Comparison of ENCODE assay signal across 32 cellular contexts in the genomic region with DNA sequence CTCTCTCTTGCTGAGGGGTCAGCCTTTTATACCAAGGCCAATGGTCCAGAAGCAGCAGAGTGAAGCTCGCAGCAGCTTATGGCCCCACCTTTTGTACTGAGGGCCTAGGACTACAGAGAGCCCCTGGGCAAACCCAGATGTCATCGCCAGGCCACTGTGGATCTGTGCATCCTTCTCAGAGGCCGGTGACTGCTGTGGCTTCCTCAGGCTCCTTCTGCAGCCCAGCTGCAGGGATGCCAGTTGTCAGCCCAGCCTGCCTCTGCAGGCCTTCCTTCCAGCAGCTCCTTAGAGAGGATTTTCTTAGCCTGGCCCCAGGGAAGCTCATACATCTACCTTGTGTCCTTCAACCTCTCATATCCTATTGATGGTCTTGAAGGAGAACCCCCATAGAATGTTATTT. TPM values are rescaled to one million over a fixed set of nuclear protein-coding genes. Genes with fewer than 3 reads are reported as not detected.
"Had no signal": no experiment of that assay in that cellular context is flagged by ENCODE, and none has a peak within 500 bp of the region (broad histone marks: within the 10 kb centered on the region; RNA-seq: fewer than 3 reads in every experiment).

No MANE protein-coding gene starts in this region.

- H3K36me3 Mint-ChIP-seq: activated naive CD4-positive, alpha-beta T cell treated with anti-CD3 and anti-CD28 coated beads, Interleukin-2, amount 10 ng/mL, durations not matched to agents 7 days and 5 days; activated naive CD8-positive, alpha-beta T cell had no signal

- DNase-seq: activated CD4-positive, alpha-beta T cell treated with anti-CD3 and anti-CD28 coated beads for 1 hour; activated CD4-positive, alpha-beta T cell treated with anti-CD3 and anti-CD28 coated beads for 48 hours; activated CD4-positive, alpha-beta T cell treated with anti-CD3 and anti-CD28 coated beads, Interleukin-2, amount 50 U/mL, for 48 hours; activated CD4-positive, CD25-positive, alpha-beta regulatory T cell; activated CD8-positive, alpha-beta memory T cell treated with anti-CD3 and anti-CD28 coated beads, Interleukin-2, amount 50 U/mL, for 48 hours; activated effector memory CD4-positive, alpha-beta T cell treated with Interleukin-2 at 50 U/mL for 16 hours; activated naive CD4-positive, alpha-beta T cell treated with anti-CD3 and anti-CD28 coated beads, Interleukin-2, amount 10 ng/mL, durations not matched to agents 7 days and 5 days; activated naive CD8-positive, alpha-beta T cell treated with anti-CD3 and anti-CD28 coated beads, Interleukin-2, amount 50 U/mL, for 24 hours; activated T-cell treated with anti-CD3 and anti-CD28 coated beads, Interleukin-2, amount 50 U/mL, for 48 hours; anterior cingulate cortex; central memory CD4-positive, alpha-beta T cell; Karpas-422; KBM-7; NCI-H1048; NCI-H1105 treated with DMSO at 0.1 percent for 48 hours; NCI-H1436; NCI-H1694; NCI-H1930; NCI-H2081 treated with DMSO at 0.1 percent for 48 hours; NCI-H510A; NCI-H526; NCI-H748 treated with DMSO at 0.1 percent for 48 hours; PC-9; Right ventricle myocardium superior; SW 1271; T-helper 1 cell; T-helper 2 cell; T-helper 9 cell; WERI-Rb-1 had no signal

- H3K4me1 Mint-ChIP-seq: activated naive CD4-positive, alpha-beta T cell treated with anti-CD3 and anti-CD28 coated beads, Interleukin-2, amount 10 ng/mL, durations not matched to agents 7 days and 5 days; activated naive CD8-positive, alpha-beta T cell treated with anti-CD3 and anti-CD28 coated beads, Interleukin-2, amount 50 U/mL, for 24 hours; brain had no signal

- H3K36me3 ChIP-seq: WERI-Rb-1 had no signal

- H3K27ac ChIP-seq: PC-9, WERI-Rb-1 had no signal

- ATAC-seq: activated naive CD8-positive, alpha-beta T cell treated with anti-CD3 and anti-CD28 coated beads, Interleukin-2, amount 50 U/mL, for 24 hours had no signal

- H3K27ac Mint-ChIP-seq: activated naive CD4-positive, alpha-beta T cell treated with anti-CD3 and anti-CD28 coated beads, Interleukin-2, amount 10 ng/mL, durations not matched to agents 7 days and 5 days; activated naive CD8-positive, alpha-beta T cell; activated naive CD8-positive, alpha-beta T cell treated with anti-CD3 and anti-CD28 coated beads, Interleukin-2, amount 50 U/mL, for 24 hours; brain had no signal

- H3K9me3 Mint-ChIP-seq: activated naive CD4-positive, alpha-beta T cell treated with anti-CD3 and anti-CD28 coated beads, Interleukin-2, amount 10 ng/mL, durations not matched to agents 7 days and 5 days; activated naive CD8-positive, alpha-beta T cell treated with anti-CD3 and anti-CD28 coated beads, Interleukin-2, amount 50 U/mL, for 24 hours had no signal

- H3K4me2 ChIP-seq: PC-9 had no signal

- H3K4me3 ChIP-seq: PC-9 had no signal

- H3K4me3 Mint-ChIP-seq: activated naive CD4-positive, alpha-beta T cell treated with anti-CD3 and anti-CD28 coated beads, Interleukin-2, amount 10 ng/mL, durations not matched to agents 7 days and 5 days; activated naive CD8-positive, alpha-beta T cell; activated naive CD8-positive, alpha-beta T cell treated with anti-CD3 and anti-CD28 coated beads, Interleukin-2, amount 50 U/mL, for 24 hours; brain had no signal

- H2AFZ ChIP-seq: PC-9 had no signal

RNA-seq across cellular contexts. Expression of a gene that starts 6.5 kb away (rescaled TPM):
- total RNA-seq: MCF 10A, Right ventricle myocardium superior had no signal
